In genomic region chr13:91046715-91047327, GRCh38 we compare ENCODE assay signal across 22 cellular contexts.
DNase-seq lines count a peak whose midpoint lies in the region; FAIRE-seq and TF ChIP-seq lines count a peak whose summit lies in the region.
"Had no signal": no experiment of that assay in that cellular context is flagged by ENCODE, and none has a peak within 500 bp of the region (broad histone marks: within the 10 kb centered on the region; RNA-seq: fewer than 3 reads in every experiment).

No MANE protein-coding gene starts in this region.

- POLR2A ChIA-PET in activated CD4-positive, alpha-beta memory T cell treated with anti-CD3 and anti-CD28 coated beads, Interleukin-2, amount 10 ng/mL, durations not matched to agents 7 days and 5 days (lab: Charles Lee): no interaction called here

- TF ChIP-seq POLR2A in thyroid gland (IDR thresholded peaks at IDR 0.05): no peak

- no peak for FAIRE-seq in kidney (lab: Jason Lieb, UNC)
- FAIRE-seq: GM12892, GM19239, small intestine had no signal

- H3K27me3 Mint-ChIP-seq in activated CD4-positive, alpha-beta memory T cell treated with anti-CD3 and anti-CD28 coated beads, Interleukin-2, amount 10 ng/mL, durations not matched to agents 7 days and 5 days: no peaks in the 10 kb centered on the region
- H3K27me3 Mint-ChIP-seq: stimulated activated memory B cell treated with anti-CD40 and anti-IgM and Interleukin-4, amounts not matched to agents 10 μg/mL and 1 μg/mL and 100 μg/mL, for 72 hours had no signal

- H3K36me3 ChIP-seq in kidney epithelial cell (ENCODE audit: control insufficient read depth, insufficient read depth, low read length) (no peaks in the 10 kb centered on the region), thyroid gland (no peaks in the 10 kb centered on the region), kidney (ENCODE audit: control insufficient read depth in 1 of 2, insufficient read depth in 2 of 2, low read length in 2 of 2) (no peaks in the 10 kb centered on the region)
- H3K36me3 ChIP-seq: prostate gland had no signal

- no peak overlapping the region for H3K9ac ChIP-seq in kidney (ENCODE audit: low read length in 2 of 2)

- peaks cover 3% of the 10 kb centered on the region for H3K9me3 Mint-ChIP-seq in activated CD4-positive, alpha-beta memory T cell treated with anti-CD3 and anti-CD28 coated beads, Interleukin-2, amount 10 ng/mL, durations not matched to agents 7 days and 5 days

- 43 to 49% methylated on average over 4 of the region's 4 CpGs for WGBS in thyroid gland, 2 donors

- H3K36me3 Mint-ChIP-seq in activated CD4-positive, alpha-beta memory T cell treated with anti-CD3 and anti-CD28 coated beads, Interleukin-2, amount 10 ng/mL, durations not matched to agents 7 days and 5 days (ENCODE audit: low read depth): no peaks in the 10 kb centered on the region
- H3K36me3 Mint-ChIP-seq: stimulated activated memory B cell treated with anti-CD40 and anti-IgM and Interleukin-4, amounts not matched to agents 10 μg/mL and 1 μg/mL and 100 μg/mL, for 72 hours had no signal

- CTCF ChIA-PET in activated CD4-positive, alpha-beta memory T cell treated with anti-CD3 and anti-CD28 coated beads, Interleukin-2, amount 10 ng/mL, durations not matched to agents 7 days and 5 days (lab: Charles Lee): no interaction called here

- no peak overlapping the region for H3K4me3 Mint-ChIP-seq in activated CD4-positive, alpha-beta memory T cell treated with anti-CD3 and anti-CD28 coated beads, Interleukin-2, amount 10 ng/mL, durations not matched to agents 7 days and 5 days
- H3K4me3 Mint-ChIP-seq: activated CD8-positive, alpha-beta T cell treated with anti-CD3 and anti-CD28 coated beads, Interleukin-2, amount 10 ng/mL, durations not matched to agents 7 days and 5 days; stimulated activated memory B cell treated with anti-CD40 and anti-IgM and Interleukin-4, amounts not matched to agents 10 μg/mL and 1 μg/mL and 100 μg/mL, for 72 hours had no signal

- H3K4me3 ChIP-seq in kidney epithelial cell (ENCODE audit: low read depth, low read length) (no peak overlapping the region), thyroid gland (replicated peaks in 1 of 3) (no peak overlapping the region), kidney (ENCODE audit: low read length in 2 of 2) (no peak overlapping the region)
- H3K4me3 ChIP-seq: dorsolateral prefrontal cortex, prostate gland had no signal

- intact Hi-C loops in thyroid gland (cut with DNase I): no loop called here
- intact Hi-C loops in kidney (cut with DNase I): no loop called here

- DNase-seq in NCI-H2227 (lab: John Stamatoyannopoulos, UW; ENCODE audit: unreplicated experiment): peak; percentile 11
- DNase-seq in NCI-H2227 treated with DMSO at 0.1 percent for 48 hours (lab: John Stamatoyannopoulos, UW): no peak
- DNase-seq in astrocyte of the hippocampus (ENCODE audit: low read depth, low spot score): peak; percentile 7
- no peak for DNase-seq in kidney epithelial cell (ENCODE audit: low read depth)
- DNase-seq in thyroid gland: peak; percentile 36 to 56
- no peak for DNase-seq in NCI-H1694 treated with DMSO at 0.1 percent for 48 hours (lab: John Stamatoyannopoulos, UW)
- DNase-seq in activated CD4-positive, alpha-beta memory T cell treated with anti-CD3 and anti-CD28 coated beads, Interleukin-2, amount 10 ng/mL, durations not matched to agents 7 days and 5 days: no peak
- no peak for DNase-seq in kidney
- DNase-seq: activated CD8-positive, alpha-beta T cell treated with anti-CD3 and anti-CD28 coated beads, Interleukin-2, amount 10 ng/mL, durations not matched to agents 7 days and 5 days; DMS79 treated with DMSO at 0.1 percent for 48 hours; dorsolateral prefrontal cortex; IMR-90; NCI-H1417; NCI-H524 treated with DMSO at 0.1 percent for 48 hours; small intestine; stimulated activated CD4-positive, alpha-beta T cell treated with anti-CD3 and anti-CD28 coated beads, Interleukin-2, amount 100 ng/mL, for 24 hours; T1000 had no signal

- H3K9me3 ChIP-seq in thyroid gland: no peaks in the 10 kb centered on the region
- H3K9me3 ChIP-seq in kidney (ENCODE audit: control insufficient read depth in 1 of 2, low read length in 2 of 2): no peaks in the 10 kb centered on the region
- H3K9me3 ChIP-seq: prostate gland had no signal

- H3K27me3 ChIP-seq in kidney epithelial cell (ENCODE audit: control insufficient read depth, insufficient read depth, low read length): no peaks in the 10 kb centered on the region
- H3K27me3 ChIP-seq in thyroid gland: no peaks in the 10 kb centered on the region
- H3K27me3 ChIP-seq: dorsolateral prefrontal cortex had no signal

- H3K27ac ChIP-seq in thyroid gland: no peak overlapping the region
- no peak overlapping the region for H3K27ac ChIP-seq in kidney (ENCODE audit: low read depth in 2 of 2, low read length in 2 of 2)
- H3K27ac ChIP-seq: 22Rv1, dorsolateral prefrontal cortex, prostate gland had no signal

- peak; percentile 26 for TF ChIP-seq CTCF in kidney epithelial cell (IDR thresholded peaks at IDR 0.05; ENCODE audit: insufficient read depth, low read length, poor library complexity, severe bottlenecking)
- peak in 1 of 6 experiments; percentile 32 for TF ChIP-seq CTCF in thyroid gland (IDR thresholded peaks at IDR 0.05)
- no peak for TF ChIP-seq CTCF in kidney (IDR thresholded peaks at IDR 0.05; ENCODE audit: borderline replicate concordance, extremely low read depth, insufficient read depth)

- no peaks in the 10 kb centered on the region for H3K4me1 Mint-ChIP-seq in activated CD4-positive, alpha-beta memory T cell treated with anti-CD3 and anti-CD28 coated beads, Interleukin-2, amount 10 ng/mL, durations not matched to agents 7 days and 5 days
- H3K4me1 Mint-ChIP-seq: stimulated activated memory B cell treated with anti-CD40 and anti-IgM and Interleukin-4, amounts not matched to agents 10 μg/mL and 1 μg/mL and 100 μg/mL, for 72 hours had no signal

- H3K4me1 ChIP-seq in thyroid gland (no peaks in the 10 kb centered on the region), kidney (ENCODE audit: control insufficient read depth in 1 of 2, insufficient read depth in 1 of 2, low read depth in 1 of 2, low read length in 2 of 2) (no peaks in the 10 kb centered on the region)
- H3K4me1 ChIP-seq: prostate gland had no signal

- H3K27ac Mint-ChIP-seq in activated CD4-positive, alpha-beta memory T cell treated with anti-CD3 and anti-CD28 coated beads, Interleukin-2, amount 10 ng/mL, durations not matched to agents 7 days and 5 days: no peak overlapping the region
- H3K27ac Mint-ChIP-seq: activated CD8-positive, alpha-beta T cell treated with anti-CD3 and anti-CD28 coated beads, Interleukin-2, amount 10 ng/mL, durations not matched to agents 7 days and 5 days; stimulated activated memory B cell treated with anti-CD40 and anti-IgM and Interleukin-4, amounts not matched to agents 10 μg/mL and 1 μg/mL and 100 μg/mL, for 72 hours had no signal

Comparison
In these comparisons a context has a peak if more than half of its experiments do, and no peak if none do; other contexts are left out.
1. DNase-seq: peak in NCI-H2227 (single experiment), astrocyte of the hippocampus (single experiment) and thyroid gland (2 of 2); none in NCI-H2227 treated with DMSO at 0.1 percent for 48 hours (single experiment), kidney epithelial cell (single experiment), NCI-H1694 treated with DMSO at 0.1 percent for 48 hours (single experiment), activated CD4-positive, alpha-beta memory T cell treated with anti-CD3 and anti-CD28 coated beads, Interleukin-2, amount 10 ng/mL, durations not matched to agents 7 days and 5 days (single experiment) and kidney (single experiment).